8 cellular contexts compared by ENCODE assay signal in genomic region chr3:51390600-51391074, GRCh38. TPM values are rescaled to one million over a fixed set of nuclear protein-coding genes. Genes with fewer than 3 reads are reported as not detected.
DNase-seq lines count a peak whose midpoint lies in the region; ATAC-seq and TF ChIP-seq lines count a peak whose summit lies in the region.

No MANE protein-coding gene starts in this region.

- H3K27ac Mint-ChIP-seq in CD8-positive, alpha-beta memory T cell = peak overlapping the region; percentile 71 to 95 (median 86)

- H3K4me1 ChIP-seq in CD8-positive, alpha-beta memory T cell (ENCODE audit: insufficient read depth, low read length) = peaks cover 74% of the 10 kb centered on the region
- H3K4me1 ChIP-seq in muscle layer of colon (ENCODE audit: insufficient read depth, low read length) = peaks cover 56% of the 10 kb centered on the region

- peaks cover 47% of the 10 kb centered on the region for H3K36me3 ChIP-seq in CD8-positive, alpha-beta memory T cell (ENCODE audit: insufficient read depth, low read length)
- H3K36me3 ChIP-seq in brain microvascular endothelial cell (replicated peaks) (peaks cover 46% of the 10 kb centered on the region), muscle layer of colon (ENCODE audit: insufficient read depth, low read length) (peaks cover 54% of the 10 kb centered on the region)

- peak overlapping the region; percentile 61 for H3K27ac ChIP-seq in CD8-positive, alpha-beta memory T cell (ENCODE audit: low read depth, low read length)
- H3K27ac ChIP-seq in brain microvascular endothelial cell (no peak overlapping the region), muscle layer of colon (ENCODE audit: low read depth, low read length) (peak overlapping the region; percentile 71)

- H3K4me3 Mint-ChIP-seq in CD8-positive, alpha-beta memory T cell = peak overlapping the region; percentile 62 to 93 (median 71)

- H3K36me3 Mint-ChIP-seq in CD8-positive, alpha-beta memory T cell = peaks cover 12 to 70% (median 18%) of the 10 kb centered on the region in 3 donors

- in situ Hi-C loops in brain microvascular endothelial cell (cut with HindIII; ENCODE audit: low pct_ligation_motif_present, low sequenced_read_pairs) = no loop called here

- H3K9me3 Mint-ChIP-seq in CD8-positive, alpha-beta memory T cell = no peaks in the 10 kb centered on the region

- H3K27me3 ChIP-seq in CD8-positive, alpha-beta memory T cell (ENCODE audit: insufficient read depth, low read length, poor library complexity, severe bottlenecking) = no peaks in the 10 kb centered on the region
- no peaks in the 10 kb centered on the region for H3K27me3 ChIP-seq in brain microvascular endothelial cell (replicated peaks)
- H3K27me3 ChIP-seq in muscle layer of colon (ENCODE audit: control insufficient read depth in 1 of 2, insufficient read depth in 2 of 2, low read length in 2 of 2) = no peaks in the 10 kb centered on the region

- no peaks in the 10 kb centered on the region for H3K27me3 Mint-ChIP-seq in CD8-positive, alpha-beta memory T cell

- CTCF ChIA-PET in CD8-positive, alpha-beta memory T cell (lab: Charles Lee) = interaction anchor here (1.1 to 3.6 kb wide), 11 partner anchors 11 to 785 kb away, joined by 3 to 23 read pairs (median 6); partner anchors contain the start of genes ABHD14B and CISH

- peak; percentile 83 for TF ChIP-seq CTCF in brain microvascular endothelial cell (IDR thresholded peaks at IDR 0.05; ENCODE audit: low read depth, low read length, missing control alignments)

- no peaks in the 10 kb centered on the region for H3K9me3 ChIP-seq in CD8-positive, alpha-beta memory T cell (ENCODE audit: low read length)
- H3K9me3 ChIP-seq in muscle layer of colon (ENCODE audit: low read length) = no peaks in the 10 kb centered on the region

- ATAC-seq in HG03095 (IDR thresholded peaks at IDR 0.05; ENCODE audit: unreplicated experiment) = peak; percentile 3
- no peak for ATAC-seq in HG03342 (IDR thresholded peaks at IDR 0.05; ENCODE audit: unreplicated experiment)

- H3K9ac ChIP-seq in muscle layer of colon (ENCODE audit: low read length) = peak overlapping the region; percentile 45

- H3K4me1 Mint-ChIP-seq in CD8-positive, alpha-beta memory T cell = peaks cover 57 to 82% (median 68%) of the 10 kb centered on the region in 3 donors

- POLR2A ChIA-PET in CD8-positive, alpha-beta memory T cell (lab: Charles Lee) = interaction anchor here (0.5 to 4.0 kb wide), 2 partner anchors 62 to 109 kb away, joined by 4 to 40 read pairs; partner anchors contain the start of gene DCAF1

- no peak for DNase-seq in CD8-positive, alpha-beta memory T cell
- DNase-seq in brain microvascular endothelial cell (no peak), SHP77 treated with DMSO at 0.1 percent for 48 hours (lab: John Stamatoyannopoulos, UW) (no peak), NCI-H526 treated with DMSO at 0.1 percent for 48 hours (lab: John Stamatoyannopoulos, UW) (no peak), hippocampal formation (lab: John Stamatoyannopoulos, UW) (no peak)

- H3K4me3 ChIP-seq in CD8-positive, alpha-beta memory T cell (ENCODE audit: low read length) = peak overlapping the region; percentile 56
- H3K4me3 ChIP-seq in brain microvascular endothelial cell (ENCODE audit: low read depth, low read length) (peak overlapping the region; percentile 42), muscle layer of colon (ENCODE audit: low read depth in 1 of 2, low read length in 2 of 2) (peak overlapping the region; percentile 49 to 75)

RNA-seq across cellular contexts. Expression of gene RBM15B, which starts 0.4 kb away (rescaled TPM):
- total RNA-seq in CD8-positive, alpha-beta memory T cell = 10 to 100 TPM; 47.4 to 47.8 TPM
- polyA plus RNA-seq in CD8-positive, alpha-beta memory T cell = 26.7 TPM

RNA-seq across cellular contexts. Expression of gene MANF, which starts 5.5 kb away (rescaled TPM):
- total RNA-seq in CD8-positive, alpha-beta memory T cell = 100 to 1,000 TPM; 197 to 204 TPM
- polyA plus RNA-seq in CD8-positive, alpha-beta memory T cell = 64.5 TPM
